ENCODE assay signal across 8 cellular contexts in the genomic region with DNA sequence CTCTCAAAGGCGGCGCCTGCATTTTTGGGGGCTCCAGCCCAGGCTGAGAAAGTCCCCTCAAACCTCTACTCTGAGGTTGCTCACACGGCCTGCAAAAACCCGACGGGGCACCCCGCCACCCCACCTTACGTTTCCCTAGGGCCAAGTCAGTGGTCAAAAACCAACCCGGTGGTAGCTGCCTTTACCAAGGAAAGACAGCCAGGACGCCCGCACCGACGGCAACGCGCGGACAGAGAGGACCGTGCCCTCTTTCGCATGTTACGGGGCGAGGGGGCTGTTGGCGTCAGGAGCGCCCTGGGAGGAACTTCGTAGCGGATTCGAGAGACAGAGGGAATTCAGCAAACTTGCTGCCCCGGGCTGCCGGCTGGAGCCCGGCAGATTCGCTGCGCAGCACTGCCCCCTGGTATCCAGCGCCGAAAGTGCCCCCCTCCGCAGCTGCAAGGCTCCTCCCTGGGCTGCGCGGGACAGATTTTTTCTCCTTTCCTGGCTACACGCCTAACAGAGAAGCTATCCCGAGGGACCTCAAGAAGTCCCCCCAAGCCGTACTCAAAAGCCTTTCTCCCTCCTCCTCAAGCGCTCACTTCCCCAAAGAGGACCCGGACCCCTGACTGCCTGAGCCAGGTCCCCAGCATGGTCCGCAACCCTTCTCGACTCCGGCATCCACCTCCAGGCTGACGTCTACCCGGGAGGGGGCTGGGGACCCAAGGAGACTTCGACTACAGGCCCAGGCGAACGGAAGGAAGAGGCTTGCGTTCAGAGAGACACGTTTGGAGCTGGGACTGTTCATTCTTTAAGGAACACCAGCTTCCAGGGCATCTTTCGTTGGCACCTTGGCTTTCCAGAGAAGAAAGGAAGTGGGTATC. TPM values are rescaled to one million over a fixed set of nuclear protein-coding genes. Genes with fewer than 3 reads are reported as not detected.
A peak's percentile ranks its signal among the peaks of the same experiment; 100 is the strongest.
DNase-seq lines count a peak whose midpoint lies in the region; ATAC-seq and TF ChIP-seq lines count a peak whose summit lies in the region.

No MANE protein-coding gene starts in this region.

- CTCF ChIA-PET in naive thymus-derived CD4-positive, alpha-beta T cell (lab: Charles Lee), result interaction anchor here (1.3 kb wide), 1 partner anchor 11 kb away, joined by 3 read pairs; no protein-coding TSS in a partner anchor

- H3K4me1 ChIP-seq in naive thymus-derived CD4-positive, alpha-beta T cell (ENCODE audit: control insufficient read depth in 2 of 2, insufficient read depth in 2 of 2, low read length in 2 of 2), result peaks cover 3 to 21% of the 10 kb centered on the region in 2 donors

- H3K27ac ChIP-seq in SK-N-MC, result no peak overlapping the region
- no peak overlapping the region for H3K27ac ChIP-seq in naive thymus-derived CD4-positive, alpha-beta T cell (ENCODE audit: low read depth, low read length)

- peaks cover 0 to 4% (median 0%) of the 10 kb centered on the region in 5 donors for H3K36me3 Mint-ChIP-seq in naive thymus-derived CD4-positive, alpha-beta T cell

- H3K36me3 ChIP-seq in SK-N-MC (ENCODE audit: insufficient read depth, low read length), result no peaks in the 10 kb centered on the region
- H3K36me3 ChIP-seq in naive thymus-derived CD4-positive, alpha-beta T cell (ENCODE audit: control insufficient read depth in 2 of 3, insufficient read depth in 3 of 3, low read length in 3 of 3), result no peaks in the 10 kb centered on the region

- H3K27me3 ChIP-seq in naive thymus-derived CD4-positive, alpha-beta T cell (ENCODE audit: control insufficient read depth in 2 of 2, insufficient read depth in 2 of 2, low read length in 2 of 2), result peaks cover 6 to 34% of the 10 kb centered on the region in 2 donors

- TF ChIP-seq CTCF in AG10803 (conservative IDR thresholded peaks at IDR 0.05; ENCODE audit: low read length) (peak; percentile 62), GM12874 (IDR thresholded peaks at IDR 0.05; ENCODE audit: insufficient read depth, low read depth, low read length) (peak; percentile 31; the same call in 1 of the 2 replicates)

- POLR2A ChIA-PET in naive thymus-derived CD4-positive, alpha-beta T cell (lab: Charles Lee), result interaction anchor here (1.5 kb wide), 1 partner anchor 9 kb away, joined by 5 read pairs; no protein-coding TSS in a partner anchor

- H3K4me1 Mint-ChIP-seq in naive thymus-derived CD4-positive, alpha-beta T cell, result peaks cover 15 to 64% (median 46%) of the 10 kb centered on the region in 7 donors

- no peak overlapping the region for H3K9ac ChIP-seq in SK-N-MC (ENCODE audit: insufficient read length)

- H3K27ac Mint-ChIP-seq in naive thymus-derived CD4-positive, alpha-beta T cell, result peak overlapping the region in 1 of 9 donors; percentile 71

- no peaks in the 10 kb centered on the region for H3K9me3 ChIP-seq in SK-N-MC (ENCODE audit: low read depth, low read length)
- no peaks in the 10 kb centered on the region for H3K9me3 ChIP-seq in naive thymus-derived CD4-positive, alpha-beta T cell (ENCODE audit: control insufficient read depth in 2 of 3, low read length in 3 of 3)

- peak; percentile 31 for ATAC-seq in naive thymus-derived CD4-positive, alpha-beta T cell
- ATAC-seq in HG02938 (IDR thresholded peaks at IDR 0.05; ENCODE audit: unreplicated experiment), result no peak
- no peak for ATAC-seq in GM18498 (IDR thresholded peaks at IDR 0.05; ENCODE audit: unreplicated experiment)

- H3K9me3 Mint-ChIP-seq in naive thymus-derived CD4-positive, alpha-beta T cell, result peaks cover 0 to 4% (median 0%) of the 10 kb centered on the region in 11 donors

- intact Hi-C loops in naive thymus-derived CD4-positive, alpha-beta T cell (cut with micrococcal nuclease), result loop anchor here in 1 of 2 donors (2.0 to 5.0 kb wide), 3 partner anchors 25 to 377 kb away; a partner anchor contains a TSS

- peak overlapping the region; percentile 22; the same call in 1 of the 2 replicates for H3K4me3 ChIP-seq in AG10803 (ENCODE audit: low read length)
- H3K4me3 ChIP-seq in SK-N-MC, result peak overlapping the region; percentile 33; the same call in 1 of the 2 replicates
- no peak overlapping the region for H3K4me3 ChIP-seq in naive thymus-derived CD4-positive, alpha-beta T cell (ENCODE audit: low read length)

- H3K27me3 Mint-ChIP-seq in naive thymus-derived CD4-positive, alpha-beta T cell, result peaks cover 74 to 92% (median 82%) of the 10 kb centered on the region in 5 donors

- H3K4me3 Mint-ChIP-seq in naive thymus-derived CD4-positive, alpha-beta T cell, result peak overlapping the region in 5 of 10 donors; percentile 38 to 77 (median 53)

- TF ChIP-seq POLR2A in erythroblast (IDR thresholded peaks at IDR 0.05; ENCODE audit: low read length), result no peak

- DNase-seq in AG10803 (ENCODE audit: low read depth) (peak; percentile 41), SK-N-MC (ENCODE audit: low read depth, low spot score) (no peak), erythroblast (lab: John Stamatoyannopoulos, UW) (peak; percentile 29 to 36), NCI-H128 (lab: John Stamatoyannopoulos, UW; ENCODE audit: unreplicated experiment) (no peak)
- peak in 1 of 9 donors; percentile 22 for DNase-seq in naive thymus-derived CD4-positive, alpha-beta T cell

RNA-seq across cellular contexts. Expression of a gene that starts 27.7 kb away (rescaled TPM):
- not detected for total RNA-seq in naive thymus-derived CD4-positive, alpha-beta T cell
- polyA plus RNA-seq in naive thymus-derived CD4-positive, alpha-beta T cell, result not detected

RNA-seq across cellular contexts. Expression of a gene that starts 31.5 kb away (rescaled TPM):
- not detected for total RNA-seq in naive thymus-derived CD4-positive, alpha-beta T cell
- polyA plus RNA-seq in naive thymus-derived CD4-positive, alpha-beta T cell, result not detected

Comparison
In these comparisons a context has a peak if more than half of its experiments do, and no peak if none do; other contexts are left out.
1. DNase-seq: peak in AG10803 (single experiment) and erythroblast (2 of 2); none in SK-N-MC (single experiment) and NCI-H128 (single experiment).